Comparison of ENCODE assay signal across 16 cellular contexts in genomic region chr22:37509026-37509886, GRCh38. TPM values are rescaled to one million over a fixed set of nuclear protein-coding genes. Genes with fewer than 3 reads are reported as not detected.
DNase-seq lines count a peak whose midpoint lies in the region; ATAC-seq, FAIRE-seq and TF ChIP-seq lines count a peak whose summit lies in the region.
"Had no signal": no experiment of that assay in that cellular context is flagged by ENCODE, and none has a peak within 500 bp of the region (broad histone marks: within the 10 kb centered on the region; RNA-seq: fewer than 3 reads in every experiment).

No MANE protein-coding gene starts in this region.

- 0 out of 2 replicates have a peak overlapping the region, but pooled peaks have one; percentile 50 for H2BK12ac ChIP-seq in H1 (ENCODE audit: low read depth, low read length)

- H2BK20ac ChIP-seq in H1 (ENCODE audit: low read length): no peak overlapping the region

- H3K9me3 ChIP-seq in H1 (ENCODE audit: insufficient read depth in 2 of 2, low read depth in 1 of 2, low read length in 1 of 2): no peaks in the 10 kb centered on the region
- no peaks in the 10 kb centered on the region for H3K9me3 ChIP-seq in right lobe of liver
- no peaks in the 10 kb centered on the region for H3K9me3 ChIP-seq in sigmoid colon
- no peaks in the 10 kb centered on the region for H3K9me3 ChIP-seq in testis

- H4K20me1 ChIP-seq in H1 (replicated peaks in 1 of 2; ENCODE audit: control insufficient read depth in 1 of 2, insufficient read depth in 2 of 2, low read length in 2 of 2): no peaks in the 10 kb centered on the region

- CTCF ChIA-PET in H1 (lab: Charles Lee; ENCODE audit: partially characterized antibody): interaction anchor here (0.6 to 7.3 kb wide), 10 partner anchors 10 to 90 kb away, joined by 3 to 45 read pairs (median 5); partner anchors contain the start of gene CARD10

- 91% methylated on average over 5 of the region's 10 CpGs; no CpG with 5 or more reads in 1 of the 2 experiments for WGBS in H1 (ENCODE audit: extremely low coverage in 1 of 2, insufficient coverage in 1 of 2, insufficient read length in 1 of 2, insufficient replicate concordance in 2 of 2, low coverage in 1 of 2, low lambda C conversion rate in 2 of 2, missing lambda C conversion rate in 1 of 2), 2 experiments
- 60% methylated on average over 1 of the region's 10 CpGs for WGBS in right lobe of liver (ENCODE audit: insufficient coverage, low coverage, low lambda C conversion rate, missing lambda C conversion rate)
- whole genome bisulfite sequencing in sigmoid colon, 2 donors: 47 to 76% methylated on average over 9 to 10 of the region's 10 CpGs
- WGBS in testis, 2 donors: 66 to 74% methylated on average over 5 to 9 of the region's 10 CpGs

- no peak overlapping the region for H3K56ac ChIP-seq in H1 (replicated peaks; ENCODE audit: insufficient read length, low read depth, low read length)

- no peak for DNase-seq in H1 (ENCODE audit: low read depth in 1 of 2, low spot score in 2 of 2)
- peak in 1 of 3 donors; percentile 12 for DNase-seq in right lobe of liver
- no peak for DNase-seq in sigmoid colon
- no peak for DNase-seq in testis
- DNase-seq in anterior cingulate cortex (lab: John Stamatoyannopoulos, UW): no peak
- no peak for DNase-seq in AG08396 (ENCODE audit: low spot score)
- DNase-seq in NCI-H774 (lab: John Stamatoyannopoulos, UW): no peak
- DNase-seq: activated CD4-positive, alpha-beta T cell treated with anti-CD3 and anti-CD28 coated beads for 1 hour; activated T-cell treated with anti-CD3 and anti-CD28 coated beads, Interleukin-2, amount 50 U/mL, for 48 hours; NCI-H1105; NCI-H2227 treated with DMSO at 0.1 percent for 48 hours; T-cell had no signal

- 0 out of 2 replicates have a peak overlapping the region, but pooled peaks have one; percentile 2 for H4K8ac ChIP-seq in H1 (ENCODE audit: extremely low read depth, insufficient read depth, low read length)

- H2BK120ac ChIP-seq in H1 (replicated peaks; ENCODE audit: low read depth, low read length): no peak overlapping the region

- H2BK15ac ChIP-seq in H1 (ENCODE audit: low read length): 0 out of 2 replicates have a peak overlapping the region, but pooled peaks have one; percentile 46

- no peaks in the 10 kb centered on the region; the same call in 1 of the 2 replicates for H3K23me2 ChIP-seq in H1 (ENCODE audit: low read depth, low read length)

- no peak overlapping the region for H3K4ac ChIP-seq in H1 (replicated peaks; ENCODE audit: insufficient read length, low read depth, low read length)

- no peak overlapping the region for H3K18ac ChIP-seq in H1 (ENCODE audit: extremely low read depth, low read length)

- H2AFZ ChIP-seq in H1 (ENCODE audit: low read length): no peak overlapping the region

- no peak overlapping the region for H4K5ac ChIP-seq in H1 (ENCODE audit: insufficient read length, low read depth, low read length)

- no peak overlapping the region for H3K23ac ChIP-seq in H1 (ENCODE audit: insufficient read length)

- intact Hi-C loops in right lobe of liver (cut with DNase I): no loop called here
- intact Hi-C loops in sigmoid colon (cut with DNase I): no loop called here
- intact Hi-C loops in testis (cut with DNase I; ENCODE audit: low total_unique reads): no loop called here

- no peak for TF ChIP-seq CTCF in H1 (IDR thresholded peaks at IDR 0.05; ENCODE audit: control extremely low read depth in 1 of 3, insufficient read depth in 1 of 3, low read depth in 1 of 3, low read length in 3 of 3)
- TF ChIP-seq CTCF in right lobe of liver (IDR thresholded peaks at IDR 0.05): no peak
- TF ChIP-seq CTCF in sigmoid colon (IDR thresholded peaks at IDR 0.05): no peak
- no peak for TF ChIP-seq CTCF in testis (IDR thresholded peaks at IDR 0.05)

- H3K4me3 ChIP-seq in H1 (ENCODE audit: extremely low read depth in 1 of 4, insufficient read depth in 2 of 4, low read depth in 3 of 4, low read length in 4 of 4) (no peak overlapping the region), right lobe of liver (no peak overlapping the region), sigmoid colon (no peak overlapping the region), testis (no peak overlapping the region)
- H3K4me3 ChIP-seq: coronary artery, skin epidermis had no signal

- no peak overlapping the region for H2AK5ac ChIP-seq in H1 (ENCODE audit: low read depth, low read length)

- POLR2A ChIA-PET in H1 (lab: Charles Lee; ENCODE audit: partially characterized antibody): no interaction called here

- peak overlapping the region; percentile 40 for H4K91ac ChIP-seq in H1 (replicated peaks; ENCODE audit: insufficient read length, low read length)

- no peaks in the 10 kb centered on the region; a peak in 1 of 7 replicates for H3K27me3 ChIP-seq in H1 (replicated peaks in 1 of 4; ENCODE audit: control insufficient read depth in 3 of 4, extremely low read depth in 1 of 4, insufficient read depth in 3 of 4, low read length in 3 of 4)
- H3K27me3 ChIP-seq in right lobe of liver: no peaks in the 10 kb centered on the region
- peaks cover 0 to 6% (median 0%) of the 10 kb centered on the region in 3 donors for H3K27me3 ChIP-seq in sigmoid colon
- H3K27me3 ChIP-seq in testis: no peaks in the 10 kb centered on the region

- H3K79me2 ChIP-seq in H1 (ENCODE audit: control insufficient read depth in 1 of 2, insufficient read depth in 2 of 2, low read length in 2 of 2): no peaks in the 10 kb centered on the region

- TF ChIP-seq RAD21 in H1 (IDR thresholded peaks at IDR 0.05 in 1 of 2, conservative IDR thresholded peaks at IDR 0.05 in 1 of 2; ENCODE audit: low read depth in 2 of 2, low read length in 2 of 2): no peak

- H3K36me3 ChIP-seq in H1 (ENCODE audit: control insufficient read depth in 2 of 4, insufficient read depth in 4 of 4, low read length in 3 of 4): no peaks in the 10 kb centered on the region; a peak in 1 of 8 replicates
- peaks cover 0 to 3% (median 0%) of the 10 kb centered on the region in 4 donors for H3K36me3 ChIP-seq in right lobe of liver
- H3K36me3 ChIP-seq in sigmoid colon: no peaks in the 10 kb centered on the region
- no peaks in the 10 kb centered on the region for H3K36me3 ChIP-seq in testis (ENCODE audit: low read depth, missing control alignments)

- H3K4me1 ChIP-seq in H1 (replicated peaks in 1 of 4; ENCODE audit: control insufficient read depth in 3 of 4, insufficient read depth in 4 of 4, low read length in 3 of 4): peaks cover 0 to 2% (median 1%) of the 10 kb centered on the region in 4 experiments; a peak in 3 of 7 replicates
- peaks cover 0 to 6% (median under 1%) of the 10 kb centered on the region in 4 donors for H3K4me1 ChIP-seq in right lobe of liver
- H3K4me1 ChIP-seq in sigmoid colon: peaks cover 0 to 20% (median 10%) of the 10 kb centered on the region in 4 donors
- H3K4me1 ChIP-seq in testis: peaks cover 48% of the 10 kb centered on the region

- no peaks in the 10 kb centered on the region for H3K79me1 ChIP-seq in H1 (ENCODE audit: low read depth, low read length)

- no peak overlapping the region for H2BK5ac ChIP-seq in H1 (ENCODE audit: low read depth, low read length)

- no peak overlapping the region for H3K14ac ChIP-seq in H1 (ENCODE audit: insufficient read length)

- H3K9ac ChIP-seq in H1 (replicated peaks in 1 of 4; ENCODE audit: extremely low read depth in 1 of 4, low read depth in 3 of 4, low read length in 3 of 4): no peak overlapping the region

- peak; percentile 30 to 44 (median 33) for ATAC-seq in right lobe of liver
- ATAC-seq: T-cell had no signal

- TF ChIP-seq EP300 in H1 (IDR thresholded peaks at IDR 0.05; ENCODE audit: borderline replicate concordance in 1 of 2, low read depth in 2 of 2, low read length in 2 of 2) (no peak), sigmoid colon (IDR thresholded peaks at IDR 0.05) (no peak)

- no peak for FAIRE-seq in H1 (lab: Jason Lieb, UNC)

- TF ChIP-seq POLR2A in H1 (IDR thresholded peaks at IDR 0.05; ENCODE audit: control extremely low read depth in 1 of 2, low read depth in 2 of 2, low read length in 2 of 2): no peak
- no peak for TF ChIP-seq POLR2A in right lobe of liver (IDR thresholded peaks at IDR 0.05)
- no peak for TF ChIP-seq POLR2A in sigmoid colon (IDR thresholded peaks at IDR 0.05)
- no peak for TF ChIP-seq POLR2A in testis (IDR thresholded peaks at IDR 0.05)

- H3K27ac ChIP-seq in H1 (ENCODE audit: low read depth, low read length): no peak overlapping the region
- peak overlapping the region in 1 of 3 donors; percentile 38 for H3K27ac ChIP-seq in right lobe of liver
- H3K27ac ChIP-seq in sigmoid colon: peak overlapping the region; percentile 10 to 36 (median 18)
- H3K27ac ChIP-seq in testis: peak overlapping the region in 1 of 2 donors; percentile 50

- H3K4me2 ChIP-seq in H1 (ENCODE audit: insufficient read depth in 1 of 2, low read depth in 2 of 2, low read length in 2 of 2): no peak overlapping the region

RNA-seq across cellular contexts. Expression of gene CARD10, which starts 10.0 kb away (rescaled TPM):
- polyA plus RNA-seq in PFSK-1 (2012; ENCODE audit: insufficient read length, low read depth): 68.1 TPM
- total RNA-seq in H1 (2021; fragmentation: NEBNext Ultra II Directional; extraction: Animal tissue kit (Norgen Biotek cat#: 25700)): 14.4 and 14.6 TPM in 2 replicates
- 13.5 and 17.4 TPM in 2 replicates for polyA plus RNA-seq in H1 (2011; rRNA removed)
- 11.2 TPM for polyA plus RNA-seq in H1 (2011; cell fraction: cytosol; rRNA removed)
- 23.7 TPM for polyA plus RNA-seq in H1 (2011; cell fraction: nucleus; rRNA removed)
- polyA plus RNA-seq in H1 (2012, experiment 1 of 2): 7.9 to 13.1 TPM (median 11.6 TPM) in 4 replicates
- polyA plus RNA-seq in H1 (2012, experiment 2 of 2): 11.4 TPM
- 9.2 TPM for polyA plus RNA-seq in H1 (2013, experiment 1 of 2)
- 9.2 TPM for polyA plus RNA-seq in H1 (2013, experiment 2 of 2)
- polyA minus RNA-seq in H1 (2011; rRNA and poly(A)+ RNA removed): 6.8 and 7.5 TPM in 2 replicates
- 11.4 TPM for polyA minus RNA-seq in H1 (2011; cell fraction: cytosol; rRNA and poly(A)+ RNA removed)
- 5.0 TPM for polyA minus RNA-seq in H1 (2011; cell fraction: nucleus; rRNA and poly(A)+ RNA removed)
- total RNA-seq in right lobe of liver: 10 to 100 TPM in 5 of 6 experiments, 1 to 10 TPM in 1; 9.0 to 27.8 (median 14.2) TPM
- 1 to 10 TPM; 2.8 to 8.6 (median 3.5) TPM for total RNA-seq in sigmoid colon
- polyA plus RNA-seq in sigmoid colon: 10 to 100 TPM; 31.8 to 41.0 (median 37.7) TPM
- total RNA-seq in testis: 100 to 1,000 TPM in 1 of 2 donors, 10 to 100 TPM in 1; 89.8 to 113 TPM
- polyA plus RNA-seq in testis (ENCODE audit: insufficient read depth, low read depth, low replicate concordance): 42.6 TPM
- polyA plus RNA-seq: IgD-negative memory B cell had no signal

RNA-seq across cellular contexts. Expression of gene MFNG, which starts 23.1 kb away (rescaled TPM):
- 6.1 TPM for polyA plus RNA-seq in PFSK-1 (2012; ENCODE audit: insufficient read length, low read depth)
- 1.7 and 1.8 TPM in 2 replicates for total RNA-seq in H1 (2021; fragmentation: NEBNext Ultra II Directional; extraction: Animal tissue kit (Norgen Biotek cat#: 25700))
- polyA plus RNA-seq in H1 (2011; rRNA removed): 5.5 and 8.0 TPM in 2 replicates
- 5.4 TPM for polyA plus RNA-seq in H1 (2011; cell fraction: cytosol; rRNA removed)
- 11.5 TPM for polyA plus RNA-seq in H1 (2011; cell fraction: nucleus; rRNA removed)
- 1.7 to 3.1 TPM (median 2.6 TPM) in 4 replicates for polyA plus RNA-seq in H1 (2012, experiment 1 of 2)
- 1.5 TPM for polyA plus RNA-seq in H1 (2012, experiment 2 of 2)
- 2.4 TPM for polyA plus RNA-seq in H1 (2013, experiment 1 of 2)
- polyA plus RNA-seq in H1 (2013, experiment 2 of 2): 2.8 TPM
- polyA minus RNA-seq in H1 (2011; rRNA and poly(A)+ RNA removed): 1.3 and 1.6 TPM in 2 replicates
- polyA minus RNA-seq in H1 (2011; cell fraction: cytosol; rRNA and poly(A)+ RNA removed): 6.8 TPM
- 4.9 TPM for polyA minus RNA-seq in H1 (2011; cell fraction: nucleus; rRNA and poly(A)+ RNA removed)
- 10 to 100 TPM in 4 of 6 experiments, 1 to 10 TPM in 2; 5.6 to 14.4 (median 10.2) TPM for total RNA-seq in right lobe of liver
- total RNA-seq in sigmoid colon: 10 to 100 TPM in 3 of 4 donors, 1 to 10 TPM in 1; 8.0 to 15.3 (median 11.4) TPM
- 10 to 100 TPM in 2 of 3 donors, 1 to 10 TPM in 1; 9.9 to 33.9 (median 10.8) TPM for polyA plus RNA-seq in sigmoid colon
- 1 to 10 TPM; 8.1 to 8.2 TPM for total RNA-seq in testis
- polyA plus RNA-seq in testis (ENCODE audit: insufficient read depth, low read depth, low replicate concordance): 7.5 TPM

RNA-seq across cellular contexts. Expression of gene CDC42EP1, which starts 51.0 kb away (rescaled TPM):
- 103 TPM for polyA plus RNA-seq in PFSK-1 (2012; ENCODE audit: insufficient read length, low read depth)
- total RNA-seq in H1 (2021; fragmentation: NEBNext Ultra II Directional; extraction: Animal tissue kit (Norgen Biotek cat#: 25700)): 10.1 and 11.2 TPM in 2 replicates
- polyA plus RNA-seq in H1 (2011; rRNA removed): 8.3 and 15.4 TPM in 2 replicates
- polyA plus RNA-seq in H1 (2011; cell fraction: cytosol; rRNA removed): 5.3 TPM
- 7.8 TPM for polyA plus RNA-seq in H1 (2011; cell fraction: nucleus; rRNA removed)
- polyA plus RNA-seq in H1 (2012, experiment 1 of 2): 5.5 to 11.6 TPM (median 10.8 TPM) in 4 replicates
- polyA plus RNA-seq in H1 (2012, experiment 2 of 2): 8.9 TPM
- 11.0 TPM for polyA plus RNA-seq in H1 (2013, experiment 1 of 2)
- polyA plus RNA-seq in H1 (2013, experiment 2 of 2): 10.5 TPM
- polyA minus RNA-seq in H1 (2011; rRNA and poly(A)+ RNA removed): 2.1 and 2.2 TPM in 2 replicates
- 4.3 TPM for polyA minus RNA-seq in H1 (2011; cell fraction: cytosol; rRNA and poly(A)+ RNA removed)
- polyA minus RNA-seq in H1 (2011; cell fraction: nucleus; rRNA and poly(A)+ RNA removed): 5.1 TPM
- total RNA-seq in right lobe of liver: 100 to 1,000 TPM in 1 of 6 experiments, 10 to 100 TPM in 5; 29.2 to 117 (median 68.0) TPM
- 10 to 100 TPM; 14.6 to 28.0 (median 20.7) TPM for total RNA-seq in sigmoid colon
- 10 to 100 TPM; 22.2 to 64.1 (median 24.6) TPM for polyA plus RNA-seq in sigmoid colon
- total RNA-seq in testis: 10 to 100 TPM; 73.9 to 87.4 TPM
- 49.0 TPM for polyA plus RNA-seq in testis (ENCODE audit: insufficient read depth, low read depth, low replicate concordance)
